10 cellular contexts compared by ENCODE assay signal in the genomic region with DNA sequence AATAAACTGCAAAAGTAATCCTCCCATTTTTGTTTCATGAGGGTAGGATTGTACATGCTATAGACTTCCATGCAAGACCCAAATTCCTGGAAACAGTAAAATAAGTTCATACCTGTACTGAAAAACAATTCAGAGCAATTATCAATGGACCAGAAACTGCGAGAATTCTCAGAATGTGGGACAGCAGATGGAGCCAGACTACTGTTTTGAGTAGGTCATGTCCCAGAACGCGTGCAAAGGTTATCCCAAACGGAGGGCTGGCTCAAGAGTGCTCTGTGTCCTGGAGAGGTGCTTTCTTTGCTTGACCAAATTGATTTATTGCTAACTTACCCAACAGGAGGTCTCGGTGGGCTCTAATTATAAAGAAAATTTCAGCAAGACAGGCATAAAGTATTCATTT. TPM values are rescaled to one million over a fixed set of nuclear protein-coding genes. Genes with fewer than 3 reads are reported as not detected.
A peak's percentile ranks its signal among the peaks of the same experiment; 100 is the strongest.
DNase-seq lines count a peak whose midpoint lies in the region; TF ChIP-seq lines count a peak whose summit lies in the region.
"Had no signal": no experiment of that assay in that cellular context is flagged by ENCODE, and none has a peak within 500 bp of the region (broad histone marks: within the 10 kb centered on the region; RNA-seq: fewer than 3 reads in every experiment).

No MANE protein-coding gene starts in this region.

- peak; percentile 2 for DNase-seq in AG08396 (ENCODE audit: low spot score)
- DNase-seq in GM03348 (ENCODE audit: low spot score): peak; percentile 1
- peak; percentile 7 for DNase-seq in WERI-Rb-1
- peak; percentile 4 for DNase-seq in kidney tubule cell (ENCODE audit: low spot score)
- DNase-seq in HCEC 1CT: no peak
- no peak for DNase-seq in mucosa of gallbladder (ENCODE audit: low spot score)
- DNase-seq in NCI-H187 treated with DMSO at 0.1 percent for 48 hours (lab: John Stamatoyannopoulos, UW): no peak
- DNase-seq in NCI-H446 treated with DMSO at 0.1 percent for 48 hours (lab: John Stamatoyannopoulos, UW): no peak
- DNase-seq: amniotic stem cell, NCI-H748 treated with DMSO at 0.1 percent for 48 hours had no signal

- no peaks in the 10 kb centered on the region for H3K9me3 ChIP-seq in WERI-Rb-1 (ENCODE audit: severe bottlenecking)

- peaks cover 19% of the 10 kb centered on the region for H3K27me3 ChIP-seq in WERI-Rb-1 (ENCODE audit: insufficient read depth, low read depth, severe bottlenecking)

- no peak overlapping the region for H3K4me3 ChIP-seq in WERI-Rb-1 (ENCODE audit: low read depth, low read length)

- no peak overlapping the region for H3K27ac ChIP-seq in WERI-Rb-1

- H3K36me3 ChIP-seq in WERI-Rb-1: no peaks in the 10 kb centered on the region

- 0 out of 2 replicates have a peak, but pooled peaks have one; percentile 9 for TF ChIP-seq CTCF in WERI-Rb-1 (IDR thresholded peaks at IDR 0.05; ENCODE audit: low read depth, low read length)

RNA-seq across cellular contexts. Expression of a gene that starts 1.7 kb away (rescaled TPM):
- total RNA-seq in mucosa of gallbladder: 24.6 TPM

RNA-seq across cellular contexts. Expression of a gene that starts 39.4 kb away (rescaled TPM):
- total RNA-seq in mucosa of gallbladder: 1.9 TPM

Comparison
In these comparisons a context has a peak if more than half of its experiments do, and no peak if none do; other contexts are left out.
1. DNase-seq: peak in AG08396 (single experiment), GM03348 (single experiment), WERI-Rb-1 (single experiment) and kidney tubule cell (single experiment); none in HCEC 1CT (single experiment), mucosa of gallbladder (single experiment), NCI-H187 treated with DMSO at 0.1 percent for 48 hours (single experiment) and NCI-H446 treated with DMSO at 0.1 percent for 48 hours (single experiment).